ENCODE assay signal across 22 cellular contexts in the genomic region with DNA sequence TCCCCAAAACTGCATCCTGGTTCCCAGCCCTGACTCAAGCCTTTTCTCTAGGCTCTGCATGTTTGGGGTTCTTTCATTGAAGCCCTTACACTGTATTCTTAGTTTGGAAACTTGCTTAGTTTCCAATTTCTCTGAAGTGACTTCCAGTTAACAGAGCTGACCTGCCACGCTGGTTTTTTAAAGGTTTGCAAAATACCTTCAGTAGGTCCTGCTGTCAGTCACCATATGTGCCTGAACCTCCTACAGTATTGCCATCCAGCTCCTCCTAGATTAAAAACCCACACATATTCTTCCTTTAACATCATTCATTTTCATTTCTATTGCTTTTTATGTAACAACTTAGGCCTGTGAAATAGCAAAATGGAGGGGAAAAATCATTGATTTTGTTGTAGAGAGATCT.
A peak's percentile ranks its signal among the peaks of the same experiment; 100 is the strongest.
DNase-seq lines count a peak whose midpoint lies in the region; ATAC-seq, FAIRE-seq and TF ChIP-seq lines count a peak whose summit lies in the region.
"Had no signal": no experiment of that assay in that cellular context is flagged by ENCODE, and none has a peak within 500 bp of the region (broad histone marks: within the 10 kb centered on the region; RNA-seq: fewer than 3 reads in every experiment).

No MANE protein-coding gene starts in this region.

- WGBS in hepatocyte (ENCODE audit: low lambda C conversion rate, missing lambda C conversion rate) = 56% methylated on average over 1 of the region's 1 CpG
- 78 to 90% (median 87%) methylated on average over 1 of the region's 1 CpG for WGBS in heart left ventricle, 4 donors

- H3K36me3 ChIP-seq in GM23338 (ENCODE audit: insufficient read depth) (no peaks in the 10 kb centered on the region), hepatocyte (replicated peaks; ENCODE audit: insufficient read depth, low read depth) (no peaks in the 10 kb centered on the region), heart left ventricle (no peaks in the 10 kb centered on the region)

- H3K27me3 Mint-ChIP-seq in GM23338 (ENCODE audit: insufficient read depth, low read depth, poor library complexity) = peaks cover 4% of the 10 kb centered on the region

- H3K27ac Mint-ChIP-seq in GM23338 = peak overlapping the region; percentile 51; the same call in 1 of the 2 replicates
- H3K27ac Mint-ChIP-seq: activated naive CD4-positive, alpha-beta T cell treated with anti-CD3 and anti-CD28 coated beads, Interleukin-2, amount 50 U/mL, for 72 hours had no signal

- TF ChIP-seq CTCF in GM23338 (conservative IDR thresholded peaks at IDR 0.05; ENCODE audit: low read depth in 2 of 2) (no peak), VCaP (conservative IDR thresholded peaks at IDR 0.05) (no peak), hepatocyte (IDR thresholded peaks at IDR 0.05; ENCODE audit: poor library complexity) (no peak), coronary artery (IDR thresholded peaks at IDR 0.05) (no peak), heart left ventricle (IDR thresholded peaks at IDR 0.05) (no peak)

- intact Hi-C loops in heart left ventricle (cut with DNase I) = no loop called here

- no peaks in the 10 kb centered on the region for H4K20me1 ChIP-seq in GM23338 (replicated peaks; ENCODE audit: insufficient read depth)
- H4K20me1 ChIP-seq in hepatocyte (ENCODE audit: insufficient read depth, poor library complexity, severe bottlenecking) = no peaks in the 10 kb centered on the region

- H3K4me3 Mint-ChIP-seq in GM23338 = no peak overlapping the region

- H3K79me2 ChIP-seq in GM23338 (replicated peaks; ENCODE audit: insufficient read depth) = no peaks in the 10 kb centered on the region
- no peaks in the 10 kb centered on the region for H3K79me2 ChIP-seq in hepatocyte

- no peaks in the 10 kb centered on the region for H3K36me3 Mint-ChIP-seq in GM23338 (ENCODE audit: low read depth)
- H3K36me3 Mint-ChIP-seq: activated naive CD4-positive, alpha-beta T cell treated with anti-CD3 and anti-CD28 coated beads, Interleukin-2, amount 50 U/mL, for 72 hours had no signal

- ATAC-seq in GM23338 (no peak), heart left ventricle (no peak)
- ATAC-seq: activated naive CD4-positive, alpha-beta T cell treated with anti-CD3 and anti-CD28 coated beads, Interleukin-2, amount 50 U/mL, for 72 hours; body of pancreas had no signal

- H3K27me3 ChIP-seq in GM23338 (ENCODE audit: insufficient read depth) (no peaks in the 10 kb centered on the region), hepatocyte (no peaks in the 10 kb centered on the region), heart left ventricle (no peaks in the 10 kb centered on the region)
- H3K27me3 ChIP-seq: body of pancreas had no signal

- no peak overlapping the region for H3K4me3 ChIP-seq in GM23338
- no peak overlapping the region for H3K4me3 ChIP-seq in hepatocyte
- no peak overlapping the region for H3K4me3 ChIP-seq in skin epidermis
- H3K4me3 ChIP-seq in coronary artery = no peak overlapping the region
- no peak overlapping the region for H3K4me3 ChIP-seq in heart left ventricle
- H3K4me3 ChIP-seq: body of pancreas, SK-N-MC had no signal

- H3K27ac ChIP-seq in GM23338 (ENCODE audit: low read depth) (no peak overlapping the region), VCaP (peak overlapping the region; percentile 76), hepatocyte (peak overlapping the region; percentile 36), skin epidermis (peak overlapping the region in 17 of 21 experiments; percentile 2 to 80 (median 39)), coronary artery (no peak overlapping the region), heart left ventricle (peak overlapping the region in 1 of 12 donors; percentile 34)
- H3K27ac ChIP-seq: body of pancreas, SK-N-MC had no signal

- TF ChIP-seq POLR2A in heart left ventricle (IDR thresholded peaks at IDR 0.05) = no peak

- no peak for FAIRE-seq in frontal cortex (lab: Jason Lieb, UNC)
- FAIRE-seq: endothelial cell of umbilical vein had no signal

- H3K4me1 Mint-ChIP-seq in GM23338 = peaks cover 15% of the 10 kb centered on the region

- no peaks in the 10 kb centered on the region for H3K9me3 Mint-ChIP-seq in GM23338

- peaks cover 21% of the 10 kb centered on the region for H3K4me1 ChIP-seq in GM23338 (ENCODE audit: insufficient read depth)
- H3K4me1 ChIP-seq in hepatocyte (ENCODE audit: insufficient read depth) = peaks cover 8% of the 10 kb centered on the region
- peaks cover 0 to 47% (median 12%) of the 10 kb centered on the region in 12 donors for H3K4me1 ChIP-seq in heart left ventricle
- H3K4me1 ChIP-seq: body of pancreas had no signal

- H3K9me3 ChIP-seq in hepatocyte (ENCODE audit: low read depth) = no peaks in the 10 kb centered on the region
- H3K9me3 ChIP-seq in heart left ventricle = no peaks in the 10 kb centered on the region
- H3K9me3 ChIP-seq: body of pancreas had no signal

- H3K4me2 ChIP-seq in GM23338 (no peak overlapping the region), hepatocyte (no peak overlapping the region)

- no peaks in the 10 kb centered on the region for H3K9me2 ChIP-seq in GM23338 (ENCODE audit: insufficient read depth)
- no peaks in the 10 kb centered on the region for H3K9me2 ChIP-seq in hepatocyte (replicated peaks; ENCODE audit: insufficient read depth)

- DNase-seq in GM23338 (ENCODE audit: low spot score) = no peak
- no peak for DNase-seq in hepatocyte (ENCODE audit: low spot score)
- DNase-seq in activated effector memory CD4-positive, alpha-beta T cell treated with anti-CD3 and anti-CD28 coated beads, Interleukin-2, amount 50 U/mL, for 16 hours = no peak
- DNase-seq in frontal cortex (ENCODE audit: low spot score in 2 of 2) = no peak
- DNase-seq in coronary artery (ENCODE audit: low spot score) = no peak
- DNase-seq in heart left ventricle = no peak
- DNase-seq: activated T-cell treated with anti-CD3 and anti-CD28 coated beads, Interleukin-2, amount 50 U/mL, for 48 hours; body of pancreas; cortex of kidney; foreskin melanocyte; kidney glomerular epithelial cell; mesendoderm; NCI-H1436; NCI-H774; stimulated activated CD4-positive, alpha-beta T cell treated with anti-CD3 and anti-CD28 coated beads, Interleukin-12 subunit alpha, Interleukin-12 subunit beta, amount 100 ng/mL, for 4 hours; stimulated activated CD8-positive, alpha-beta memory T cell treated with anti-CD3 and anti-CD28 coated beads, Interleukin-4, amount 100 ng/mL, for 48 hours; T-helper 9 cell had no signal

- H3F3A ChIP-seq in GM23338 (replicated peaks; ENCODE audit: low read depth) = no peaks in the 10 kb centered on the region

- peak overlapping the region; percentile 80; the same call in 1 of the 2 replicates for H2AFZ ChIP-seq in GM23338
- no peak overlapping the region for H2AFZ ChIP-seq in hepatocyte

TF ChIP-seq in GM23338, 12 proteins besides CTCF, POLR2A, EP300 and RAD21 (continues in another document):
- TF ChIP-seq, protein P1, sequence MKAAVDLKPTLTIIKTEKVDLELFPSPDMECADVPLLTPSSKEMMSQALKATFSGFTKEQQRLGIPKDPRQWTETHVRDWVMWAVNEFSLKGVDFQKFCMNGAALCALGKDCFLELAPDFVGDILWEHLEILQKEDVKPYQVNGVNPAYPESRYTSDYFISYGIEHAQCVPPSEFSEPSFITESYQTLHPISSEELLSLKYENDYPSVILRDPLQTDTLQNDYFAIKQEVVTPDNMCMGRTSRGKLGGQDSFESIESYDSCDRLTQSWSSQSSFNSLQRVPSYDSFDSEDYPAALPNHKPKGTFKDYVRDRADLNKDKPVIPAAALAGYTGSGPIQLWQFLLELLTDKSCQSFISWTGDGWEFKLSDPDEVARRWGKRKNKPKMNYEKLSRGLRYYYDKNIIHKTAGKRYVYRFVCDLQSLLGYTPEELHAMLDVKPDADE (IDR thresholded peaks at IDR 0.05) = no peak

Comparison
In these comparisons a context has a peak if more than half of its experiments do, and no peak if none do; other contexts are left out.
1. H3K27ac ChIP-seq: peak in VCaP (single experiment), hepatocyte (single experiment) and skin epidermis (17 of 21); none in GM23338 (single experiment) and coronary artery (0 of 2).